In genomic region chr3:110479676-110480075, GRCh38 we compare ENCODE assay signal across 23 cellular contexts.
"Had no signal": no experiment of that assay in that cellular context is flagged by ENCODE, and none has a peak within 500 bp of the region (broad histone marks: within the 10 kb centered on the region; RNA-seq: fewer than 3 reads in every experiment).

No MANE protein-coding gene starts in this region.

- H3K27ac ChIP-seq: epithelial cell of prostate, esophagus squamous epithelium, left ventricle myocardium inferior, parathyroid adenoma, psoas muscle, sigmoid colon, tibial nerve had no signal

- DNase-seq: activated CD4-positive, alpha-beta T cell treated with anti-CD3 and anti-CD28 coated beads for 48 hours; activated CD4-positive, alpha-beta T cell treated with anti-CD3 and anti-CD28 coated beads, Interleukin-2, amount 50 U/mL, for 48 hours; activated CD8-positive, alpha-beta memory T cell treated with anti-CD3 and anti-CD28 coated beads for 24 hours; activated effector memory CD4-positive, alpha-beta T cell treated with Interleukin-2 at 50 U/mL for 16 hours; activated naive CD4-positive, alpha-beta T cell treated with Interleukin-2 at 50 U/mL for 16 hours; anterior cingulate cortex; effector CD4-positive, alpha-beta T cell; esophagus squamous epithelium; glutamatergic neuron; left ventricle myocardium inferior; mesendoderm; mucosa of descending colon; occipital lobe; psoas muscle; sigmoid colon; stimulated activated CD4-positive, alpha-beta T cell treated with anti-CD3 and anti-CD28 coated beads, Interleukin-1b, Interleukin-23, amount 100 ng/mL, for 48 hours; stimulated activated naive CD4-positive, alpha-beta T cell; T-cell had no signal

- H3K36me3 ChIP-seq: esophagus squamous epithelium, left ventricle myocardium inferior, sigmoid colon, tibial nerve had no signal

- H3K27me3 ChIP-seq: esophagus squamous epithelium, sigmoid colon, tibial nerve had no signal

- H3K9me3 ChIP-seq: esophagus squamous epithelium had no signal

- H3K4me3 ChIP-seq: esophagus squamous epithelium, left ventricle myocardium inferior, lung, mucosa of descending colon, psoas muscle, sigmoid colon, smooth muscle cell, tibial nerve had no signal

- H3K4me1 ChIP-seq: esophagus squamous epithelium, left ventricle myocardium inferior, parathyroid adenoma, psoas muscle, sigmoid colon, tibial nerve had no signal

- ATAC-seq: mucosa of descending colon, psoas muscle, T-cell had no signal
